26 cellular contexts compared by ENCODE assay signal in genomic region chr10:102424145-102424544, GRCh38. TPM values are rescaled to one million over a fixed set of nuclear protein-coding genes. Genes with fewer than 3 reads are reported as not detected.
"Had no signal": no experiment of that assay in that cellular context is flagged by ENCODE, and none has a peak within 500 bp of the region (broad histone marks: within the 10 kb centered on the region; RNA-seq: fewer than 3 reads in every experiment).

No MANE protein-coding gene starts in this region.

- H3K9me3 ChIP-seq: esophagus muscularis mucosa, heart left ventricle, ovary, prostate gland, sigmoid colon, stomach, thyroid gland had no signal

- H3K27ac Mint-ChIP-seq: activated CD4-positive, alpha-beta T cell treated with anti-CD3 and anti-CD28 coated beads, Interleukin-2, amount 10 ng/mL, durations not matched to agents 24 days and 14 days; activated CD8-positive, alpha-beta T cell treated with anti-CD3 and anti-CD28 coated beads for 36 hours; dendritic cell treated with granulocyte-macrophage colony-stimulating factor and Interleukin-4, amounts not matched to agents 40 ng/mL and 50 ng/mL, for 4 days; endodermal cell; mesothelial cell of epicardium; stimulated activated naive B cell treated with anti-CD40 and anti-IgM and Interleukin-4, amounts not matched to agents 10 μg/mL and 1 μg/mL and 100 μg/mL, for 72 hours had no signal

- H3K9me3 Mint-ChIP-seq: activated CD4-positive, alpha-beta T cell treated with anti-CD3 and anti-CD28 coated beads, Interleukin-2, amount 10 ng/mL, durations not matched to agents 24 days and 14 days; activated CD8-positive, alpha-beta T cell treated with anti-CD3 and anti-CD28 coated beads for 36 hours; central memory CD8-positive, alpha-beta T cell; dendritic cell treated with granulocyte-macrophage colony-stimulating factor and Interleukin-4, amounts not matched to agents 40 ng/mL and 50 ng/mL, for 4 days; endodermal cell; immature natural killer cell; mesothelial cell of epicardium; naive B cell; stimulated activated naive B cell treated with anti-CD40 and anti-IgM and Interleukin-4, amounts not matched to agents 10 μg/mL and 1 μg/mL and 100 μg/mL, for 72 hours had no signal

- H3K36me3 Mint-ChIP-seq: mesothelial cell of epicardium, naive B cell had no signal

- H3K4me3 Mint-ChIP-seq: dendritic cell treated with granulocyte-macrophage colony-stimulating factor and Interleukin-4, amounts not matched to agents 40 ng/mL and 50 ng/mL, for 4 days; endodermal cell had no signal

- ATAC-seq: activated CD8-positive, alpha-beta T cell treated with anti-CD3 and anti-CD28 coated beads for 36 hours; foreskin keratinocyte; heart left ventricle; stimulated activated naive B cell treated with anti-CD40 and anti-IgM and Interleukin-4, amounts not matched to agents 10 μg/mL and 1 μg/mL and 100 μg/mL, for 72 hours had no signal

- DNase-seq: activated CD4-positive, alpha-beta T cell treated with anti-CD3 and anti-CD28 coated beads, Interleukin-2, amount 10 ng/mL, durations not matched to agents 24 days and 14 days; activated CD4-positive, CD25-positive, alpha-beta regulatory T cell treated with anti-CD3 and anti-CD28 coated beads, Interleukin-2, amount 50 U/mL, for 72 hours; activated CD8-positive, alpha-beta T cell treated with anti-CD3 and anti-CD28 coated beads for 36 hours; activated naive CD4-positive, alpha-beta T cell treated with Interleukin-2 at 50 U/mL for 16 hours; activated T-cell treated with anti-CD3 and anti-CD28 coated beads, Interleukin-2, amount 50 U/mL, for 48 hours; amniotic stem cell; endodermal cell; foreskin keratinocyte; heart left ventricle; hypothalamus; immature natural killer cell; naive B cell; sigmoid colon; small intestine; stimulated activated CD4-positive, alpha-beta T cell treated with anti-CD3 and anti-CD28 coated beads, Interleukin-4, amount 100 ng/mL, for 24 hours; stimulated activated naive B cell treated with anti-CD40 and anti-IgM and Interleukin-4, amounts not matched to agents 10 μg/mL and 1 μg/mL and 100 μg/mL, for 72 hours; stomach; T-helper 2 cell; thyroid gland; upper lobe of left lung had no signal

- H3K27me3 Mint-ChIP-seq: activated CD8-positive, alpha-beta T cell treated with anti-CD3 and anti-CD28 coated beads for 36 hours; central memory CD8-positive, alpha-beta T cell had no signal

RNA-seq across cellular contexts. Expression of gene C10orf95, which starts 27.2 kb away (rescaled TPM):
- total RNA-seq: mesothelial cell of epicardium had no signal
